Comparison of ENCODE assay signal across 2 cellular contexts in the genomic region with DNA sequence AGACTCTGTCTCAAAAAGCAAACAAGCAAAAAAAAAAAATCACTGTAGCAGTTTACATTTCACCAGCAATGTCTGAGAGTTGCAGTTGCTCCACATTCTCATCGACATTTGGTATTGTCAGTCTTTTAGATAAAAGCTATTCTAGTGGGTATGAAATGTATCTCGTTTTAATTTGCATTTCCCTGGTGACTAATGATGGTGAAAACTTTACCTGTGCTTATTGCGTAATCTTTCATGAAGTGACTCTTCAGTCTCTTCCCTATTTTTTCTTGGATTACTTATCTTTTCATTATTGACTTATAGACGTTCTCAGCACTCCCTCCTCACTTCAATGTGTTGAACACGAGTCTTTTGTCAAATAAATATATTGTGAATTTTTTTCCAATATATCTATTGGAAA.
TF ChIP-seq lines count a peak whose summit lies in the region.

No MANE protein-coding gene starts in this region.

TF ChIP-seq in HepG2, 621 proteins besides CTCF, POLR2A, EP300 and RAD21:
- TF ChIP-seq CEBPB (IDR thresholded peaks at IDR 0.05; ENCODE audit: borderline replicate concordance, low read depth, low read length) (peak; percentile 87), CEBPG (CRISPR knock-in tag; IDR thresholded peaks at IDR 0.05) (peak; percentile 47; the same call in 1 of the 2 replicates)
- TF ChIP-seq, protein P1, sequence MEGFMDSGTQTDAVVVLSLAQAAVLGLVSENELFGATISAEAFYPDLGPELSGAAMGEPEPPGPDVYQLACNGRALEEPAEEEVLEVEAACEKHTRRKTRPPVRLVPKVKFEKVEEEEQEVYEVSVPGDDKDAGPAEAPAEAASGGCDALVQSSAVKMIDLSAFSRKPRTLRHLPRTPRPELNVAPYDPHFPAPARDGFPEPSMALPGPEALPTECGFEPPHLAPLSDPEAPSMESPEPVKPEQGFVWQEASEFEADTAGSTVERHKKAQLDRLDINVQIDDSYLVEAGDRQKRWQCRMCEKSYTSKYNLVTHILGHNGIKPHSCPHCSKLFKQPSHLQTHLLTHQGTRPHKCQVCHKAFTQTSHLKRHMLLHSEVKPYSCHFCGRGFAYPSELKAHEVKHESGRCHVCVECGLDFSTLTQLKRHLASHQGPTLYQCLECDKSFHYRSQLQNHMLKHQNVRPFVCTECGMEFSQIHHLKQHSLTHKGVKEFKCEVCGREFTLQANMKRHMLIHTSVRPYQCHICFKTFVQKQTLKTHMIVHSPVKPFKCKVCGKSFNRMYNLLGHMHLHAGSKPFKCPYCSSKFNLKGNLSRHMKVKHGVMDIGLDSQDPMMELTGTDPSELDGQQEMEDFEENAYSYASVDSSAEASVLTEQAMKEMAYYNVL (CRISPR knock-in tag; IDR thresholded peaks at IDR 0.05; ENCODE audit: borderline replicate concordance) = no peak
- TF ChIP-seq, protein P2, sequence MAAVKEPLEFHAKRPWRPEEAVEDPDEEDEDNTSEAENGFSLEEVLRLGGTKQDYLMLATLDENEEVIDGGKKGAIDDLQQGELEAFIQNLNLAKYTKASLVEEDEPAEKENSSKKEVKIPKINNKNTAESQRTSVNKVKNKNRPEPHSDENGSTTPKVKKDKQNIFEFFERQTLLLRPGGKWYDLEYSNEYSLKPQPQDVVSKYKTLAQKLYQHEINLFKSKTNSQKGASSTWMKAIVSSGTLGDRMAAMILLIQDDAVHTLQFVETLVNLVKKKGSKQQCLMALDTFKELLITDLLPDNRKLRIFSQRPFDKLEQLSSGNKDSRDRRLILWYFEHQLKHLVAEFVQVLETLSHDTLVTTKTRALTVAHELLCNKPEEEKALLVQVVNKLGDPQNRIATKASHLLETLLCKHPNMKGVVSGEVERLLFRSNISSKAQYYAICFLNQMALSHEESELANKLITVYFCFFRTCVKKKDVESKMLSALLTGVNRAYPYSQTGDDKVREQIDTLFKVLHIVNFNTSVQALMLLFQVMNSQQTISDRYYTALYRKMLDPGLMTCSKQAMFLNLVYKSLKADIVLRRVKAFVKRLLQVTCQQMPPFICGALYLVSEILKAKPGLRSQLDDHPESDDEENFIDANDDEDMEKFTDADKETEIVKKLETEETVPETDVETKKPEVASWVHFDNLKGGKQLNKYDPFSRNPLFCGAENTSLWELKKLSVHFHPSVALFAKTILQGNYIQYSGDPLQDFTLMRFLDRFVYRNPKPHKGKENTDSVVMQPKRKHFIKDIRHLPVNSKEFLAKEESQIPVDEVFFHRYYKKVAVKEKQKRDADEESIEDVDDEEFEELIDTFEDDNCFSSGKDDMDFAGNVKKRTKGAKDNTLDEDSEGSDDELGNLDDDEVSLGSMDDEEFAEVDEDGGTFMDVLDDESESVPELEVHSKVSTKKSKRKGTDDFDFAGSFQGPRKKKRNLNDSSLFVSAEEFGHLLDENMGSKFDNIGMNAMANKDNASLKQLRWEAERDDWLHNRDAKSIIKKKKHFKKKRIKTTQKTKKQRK (IDR thresholded peaks at IDR 0.05; ENCODE audit: low read length) = no peak

TF ChIP-seq in H1, 55 proteins besides CTCF, POLR2A, EP300 and RAD21:
- TF ChIP-seq POLR2AphosphoS5 (IDR thresholded peaks at IDR 0.05; ENCODE audit: low read depth, low read length) (no peak), FOSL1 (IDR thresholded peaks at IDR 0.05; ENCODE audit: insufficient read depth, low read depth, low read length) (no peak), CEBPB (IDR thresholded peaks at IDR 0.05; ENCODE audit: low read depth, low read length) (peak; percentile 95)
TF ChIP-seq in H1: peak in this region for 1.
